In genomic region chr1:24027838-24028468, GRCh38 we compare ENCODE assay signal across 8 cellular contexts. TPM values are rescaled to one million over a fixed set of nuclear protein-coding genes. Genes with fewer than 3 reads are reported as not detected.
A peak's percentile ranks its signal among the peaks of the same experiment; 100 is the strongest.
DNase-seq lines count a peak whose midpoint lies in the region; ATAC-seq, FAIRE-seq and TF ChIP-seq lines count a peak whose summit lies in the region.

No MANE protein-coding gene starts in this region.

- H3K27ac Mint-ChIP-seq in progenitor cell of endocrine pancreas = no peak overlapping the region
- H3K27ac Mint-ChIP-seq in activated CD4-positive, alpha-beta T cell treated with anti-CD3 and anti-CD28 coated beads, Interleukin-2, amount 10 ng/mL, durations not matched to agents 7 days and 5 days = no peak overlapping the region

- peaks cover under 1% of the 10 kb centered on the region for H3K9me3 Mint-ChIP-seq in progenitor cell of endocrine pancreas (ENCODE audit: low read depth)
- no peaks in the 10 kb centered on the region for H3K9me3 Mint-ChIP-seq in activated CD4-positive, alpha-beta T cell treated with anti-CD3 and anti-CD28 coated beads, Interleukin-2, amount 10 ng/mL, durations not matched to agents 7 days and 5 days

- CTCF ChIA-PET in AG04449 (lab: Yijun Ruan, JAX) = interaction anchor here (0.8 to 3.3 kb wide), 23 partner anchors 9 to 256 kb away, joined by 3 to 23 read pairs (median 5); partner anchors contain the start of genes PNRC2 and SRSF10
- CTCF ChIA-PET in activated CD4-positive, alpha-beta T cell treated with anti-CD3 and anti-CD28 coated beads, Interleukin-2, amount 10 ng/mL, durations not matched to agents 7 days and 5 days (lab: Charles Lee) = interaction anchor here (0.9 to 1.6 kb wide), 3 partner anchors 122 to 387 kb away, joined by 3 to 4 read pairs (median 4); partner anchors contain the start of gene NIPAL3

- DNase-seq in AG04449 (ENCODE audit: low read depth, low spot score) (no peak), GM12892 (ENCODE audit: insufficient read length) (no peak), RKO (ENCODE audit: low spot score) (peak; percentile 51), fibroblast of pulmonary artery (ENCODE audit: low read depth) (peak; percentile 84), progenitor cell of endocrine pancreas (ENCODE audit: low spot score, unreplicated experiment) (no peak), T1000 (lab: John Stamatoyannopoulos, UW) (no peak)
- no peak for DNase-seq in activated CD4-positive, alpha-beta T cell treated with anti-CD3 and anti-CD28 coated beads, Interleukin-2, amount 10 ng/mL, durations not matched to agents 7 days and 5 days

- H3K4me3 Mint-ChIP-seq in progenitor cell of endocrine pancreas (ENCODE audit: low read depth) = no peak overlapping the region
- no peak overlapping the region for H3K4me3 Mint-ChIP-seq in activated CD4-positive, alpha-beta T cell treated with anti-CD3 and anti-CD28 coated beads, Interleukin-2, amount 10 ng/mL, durations not matched to agents 7 days and 5 days

- no peaks in the 10 kb centered on the region for H3K27me3 Mint-ChIP-seq in progenitor cell of endocrine pancreas
- peaks cover 2% of the 10 kb centered on the region for H3K27me3 Mint-ChIP-seq in activated CD4-positive, alpha-beta T cell treated with anti-CD3 and anti-CD28 coated beads, Interleukin-2, amount 10 ng/mL, durations not matched to agents 7 days and 5 days

- H3K36me3 Mint-ChIP-seq in progenitor cell of endocrine pancreas (ENCODE audit: insufficient read depth) = no peaks in the 10 kb centered on the region
- H3K36me3 Mint-ChIP-seq in activated CD4-positive, alpha-beta T cell treated with anti-CD3 and anti-CD28 coated beads, Interleukin-2, amount 10 ng/mL, durations not matched to agents 7 days and 5 days (ENCODE audit: low read depth) = no peaks in the 10 kb centered on the region

- no peak for ATAC-seq in HG03159 (IDR thresholded peaks at IDR 0.05; ENCODE audit: unreplicated experiment)

- H3K4me3 ChIP-seq in AG04449 (ENCODE audit: low read depth, low read length) (no peak overlapping the region), fibroblast of pulmonary artery (replicated peaks; ENCODE audit: low read depth, low read length) (no peak overlapping the region)

- TF ChIP-seq CTCF in AG04449 (IDR thresholded peaks at IDR 0.05; ENCODE audit: insufficient read depth, low read length, missing control alignments) (peak; percentile 54), fibroblast of pulmonary artery (IDR thresholded peaks at IDR 0.05; ENCODE audit: low read length, missing control alignments) (peak; percentile 76), progenitor cell of endocrine pancreas (IDR thresholded peaks at IDR 0.05; ENCODE audit: unreplicated experiment) (peak; percentile 48)

- TF ChIP-seq POLR2A in GM12892 (IDR thresholded peaks at IDR 0.05; ENCODE audit: low read depth, low read length) = no peak

- H3K4me1 Mint-ChIP-seq in progenitor cell of endocrine pancreas (ENCODE audit: low read depth) = peaks cover 7% of the 10 kb centered on the region
- peaks cover 2% of the 10 kb centered on the region for H3K4me1 Mint-ChIP-seq in activated CD4-positive, alpha-beta T cell treated with anti-CD3 and anti-CD28 coated beads, Interleukin-2, amount 10 ng/mL, durations not matched to agents 7 days and 5 days

- peak; percentile 5 for FAIRE-seq in GM12892 (lab: Jason Lieb, UNC)

- POLR2A ChIA-PET in AG04449 (lab: Yijun Ruan, JAX) = interaction anchor here (1.0 to 1.1 kb wide), 2 partner anchors 18 to 48 kb away, joined by 3 to 4 read pairs; partner anchors contain the start of gene SRSF10
- POLR2A ChIA-PET in activated CD4-positive, alpha-beta T cell treated with anti-CD3 and anti-CD28 coated beads, Interleukin-2, amount 10 ng/mL, durations not matched to agents 7 days and 5 days (lab: Charles Lee) = no interaction called here

RNA-seq across cellular contexts. Expression of gene SRSF10, which starts 47.8 kb away (rescaled TPM):
- polyA plus RNA-seq in GM12892 (2012; ENCODE audit: missing spikeins) = 157 TPM
- total RNA-seq in progenitor cell of endocrine pancreas = 215 and 220 TPM in 2 replicates
- 100 to 1,000 TPM; 217 to 224 TPM for total RNA-seq in activated CD4-positive, alpha-beta T cell treated with anti-CD3 and anti-CD28 coated beads, Interleukin-2, amount 10 ng/mL, durations not matched to agents 7 days and 5 days

Comparison
In these comparisons a context has a peak if more than half of its experiments do, and no peak if none do; other contexts are left out.
1. DNase-seq: peak in RKO (single experiment) and fibroblast of pulmonary artery (single experiment); none in AG04449 (single experiment), GM12892 (single experiment), progenitor cell of endocrine pancreas (single experiment), activated CD4-positive, alpha-beta T cell treated with anti-CD3 and anti-CD28 coated beads, Interleukin-2, amount 10 ng/mL, durations not matched to agents 7 days and 5 days (single experiment) and T1000 (single experiment).
2. Peak in every context shown above with its lines, with median percentiles within 50 percentile points of each other: CTCF ChIP-seq.